36 cellular contexts compared by ENCODE assay signal in the genomic region with DNA sequence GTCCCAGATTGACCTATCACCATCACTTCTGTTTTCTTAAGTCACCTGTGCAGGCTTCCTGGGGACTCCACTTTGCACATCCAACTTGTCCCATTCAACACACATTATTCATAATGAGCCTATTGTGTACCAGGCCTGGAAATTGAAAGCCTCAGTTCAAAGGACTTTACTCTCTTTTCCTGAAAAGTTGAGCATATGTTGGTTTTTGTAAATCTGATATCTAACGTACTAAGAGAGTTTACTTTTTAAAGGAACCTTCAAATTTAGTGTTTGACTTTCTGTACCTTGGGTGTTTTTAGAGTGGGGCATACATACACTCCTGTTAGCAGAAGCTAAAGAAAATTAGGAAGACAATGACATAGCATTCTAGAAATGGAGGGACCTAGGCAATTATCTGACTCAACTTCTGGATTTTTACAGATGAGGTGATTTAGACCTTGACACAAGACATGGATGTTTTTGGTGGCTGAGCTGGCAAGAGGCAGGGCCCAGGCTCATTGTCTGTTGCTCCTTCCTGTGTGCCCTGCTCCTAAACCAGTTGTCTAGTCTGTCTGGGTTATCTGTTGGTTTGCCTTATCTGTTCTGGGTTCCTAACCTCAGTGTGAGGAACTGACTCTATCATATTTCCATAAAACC.
"Had no signal": no experiment of that assay in that cellular context is flagged by ENCODE, and none has a peak within 500 bp of the region (broad histone marks: within the 10 kb centered on the region; RNA-seq: fewer than 3 reads in every experiment).

No MANE protein-coding gene starts in this region.

- ATAC-seq: activated CD4-positive, alpha-beta T cell treated with anti-CD3 and anti-CD28 coated beads for 36 hours; activated CD4-positive, CD25-positive, alpha-beta regulatory T cell treated with anti-CD3 and anti-CD28 coated beads, Interleukin-2, amount 50 U/mL, for 24 hours; activated CD8-positive, alpha-beta memory T cell treated with anti-CD3 and anti-CD28 coated beads, Interleukin-2, amount 10 ng/mL, durations not matched to agents 7 days and 5 days; activated CD8-positive, alpha-beta T cell treated with anti-CD3 and anti-CD28 coated beads, Interleukin-2, amount 10 ng/mL, durations not matched to agents 7 days and 5 days; activated naive CD8-positive, alpha-beta T cell treated with anti-CD3 and anti-CD28 coated beads, Interleukin-2, amount 50 U/mL, for 24 hours; body of pancreas; WTC11 had no signal

- H3K9me3 Mint-ChIP-seq: activated CD4-positive, alpha-beta memory T cell treated with anti-CD3 and anti-CD28 coated beads, Interleukin-2, amount 10 ng/mL, durations not matched to agents 7 days and 5 days; activated CD4-positive, alpha-beta T cell treated with anti-CD3 and anti-CD28 coated beads, Interleukin-2, amount 10 ng/mL, durations not matched to agents 7 days and 5 days; activated naive CD4-positive, alpha-beta T cell treated with anti-CD3 and anti-CD28 coated beads, Interleukin-2, amount 10 ng/mL, durations not matched to agents 7 days and 5 days; activated naive CD4-positive, alpha-beta T cell treated with anti-CD3 and anti-CD28 coated beads, Interleukin-2, amount 50 U/mL, for 24 hours; activated naive CD8-positive, alpha-beta T cell treated with anti-CD3 and anti-CD28 coated beads, Interleukin-2, amount 10 ng/mL, durations not matched to agents 7 days and 5 days; activated naive CD8-positive, alpha-beta T cell treated with anti-CD3 and anti-CD28 coated beads, Interleukin-2, amount 50 U/mL, for 24 hours; activated T-cell treated with anti-CD3 and anti-CD28 coated beads, Interleukin-2, amount 50 U/mL, for 24 hours; activated T-helper 2 cell treated with anti-CD3 and anti-CD28 coated beads, Interferon-gamma antibody, Interleukin-2, Interleukin-4, amounts not matched to agents 10 μg/mL and 5 μg/mL and 100 μg/mL, durations not matched to agents 14 hours and 24 hours and 36 hours; T-helper 1 cell treated with Interleukin-12 subunit alpha and Interleukin-12 subunit beta and Interleukin-4 antibody, amounts not matched to agents 30 μg/mL and 1 μg/mL, for 36 hours; T-helper 2 cell treated with Interferon-gamma antibody and Interleukin-4, amounts not matched to agents 5 μg/mL and 100 μg/mL, for 36 hours; WTC11 had no signal

- H3K36me3 Mint-ChIP-seq: activated CD8-positive, alpha-beta memory T cell treated with anti-CD3 and anti-CD28 coated beads, Interleukin-2, amount 10 ng/mL, durations not matched to agents 7 days and 5 days; activated naive CD4-positive, alpha-beta T cell treated with anti-CD3 and anti-CD28 coated beads, Interleukin-2, amount 10 ng/mL, durations not matched to agents 7 days and 5 days; activated naive CD4-positive, alpha-beta T cell treated with anti-CD3 and anti-CD28 coated beads, Interleukin-2, amount 50 U/mL, for 24 hours; activated naive CD8-positive, alpha-beta T cell; activated naive CD8-positive, alpha-beta T cell treated with anti-CD3 and anti-CD28 coated beads, Interleukin-2, amount 10 ng/mL, durations not matched to agents 7 days and 5 days; WTC11 had no signal

- H3K27me3 ChIP-seq: body of pancreas, brain microvascular endothelial cell, breast epithelium had no signal

- H3K27ac Mint-ChIP-seq: activated CD4-positive, alpha-beta memory T cell treated with anti-CD3 and anti-CD28 coated beads, Interleukin-2, amount 10 ng/mL, durations not matched to agents 7 days and 5 days; activated CD4-positive, alpha-beta T cell treated with anti-CD3 and anti-CD28 coated beads for 36 hours; activated CD4-positive, alpha-beta T cell treated with anti-CD3 and anti-CD28 coated beads, Interleukin-2, amount 10 ng/mL, durations not matched to agents 7 days and 5 days; activated CD8-positive, alpha-beta memory T cell treated with anti-CD3 and anti-CD28 coated beads, Interleukin-2, amount 10 ng/mL, durations not matched to agents 7 days and 5 days; activated CD8-positive, alpha-beta T cell treated with anti-CD3 and anti-CD28 coated beads, Interleukin-2, amount 10 ng/mL, durations not matched to agents 7 days and 5 days; activated naive CD4-positive, alpha-beta T cell treated with anti-CD3 and anti-CD28 coated beads, Interleukin-2, amount 10 ng/mL, durations not matched to agents 7 days and 5 days; activated naive CD4-positive, alpha-beta T cell treated with anti-CD3 and anti-CD28 coated beads, Interleukin-2, amount 50 U/mL, for 24 hours; activated naive CD8-positive, alpha-beta T cell; activated naive CD8-positive, alpha-beta T cell treated with anti-CD3 and anti-CD28 coated beads, Interleukin-2, amount 10 ng/mL, durations not matched to agents 7 days and 5 days; activated naive CD8-positive, alpha-beta T cell treated with anti-CD3 and anti-CD28 coated beads, Interleukin-2, amount 50 U/mL, for 24 hours; activated T-cell treated with anti-CD3 and anti-CD28 coated beads, Interleukin-2, amount 50 U/mL, for 24 hours; activated T-helper 2 cell treated with anti-CD3 and anti-CD28 coated beads, Interferon-gamma antibody, Interleukin-2, Interleukin-4, amounts not matched to agents 10 μg/mL and 5 μg/mL and 100 μg/mL, durations not matched to agents 14 hours and 24 hours and 36 hours; T-helper 1 cell treated with Interleukin-12 subunit alpha and Interleukin-12 subunit beta and Interleukin-4 antibody, amounts not matched to agents 30 μg/mL and 1 μg/mL, for 36 hours; T-helper 2 cell treated with Interferon-gamma antibody and Interleukin-4, amounts not matched to agents 5 μg/mL and 100 μg/mL, for 36 hours; WTC11 had no signal

- H3K4me3 ChIP-seq: body of pancreas, breast epithelium had no signal

- H3K4me3 Mint-ChIP-seq: activated CD4-positive, alpha-beta memory T cell treated with anti-CD3 and anti-CD28 coated beads, Interleukin-2, amount 10 ng/mL, durations not matched to agents 7 days and 5 days; activated CD4-positive, alpha-beta T cell treated with anti-CD3 and anti-CD28 coated beads for 36 hours; activated CD4-positive, alpha-beta T cell treated with anti-CD3 and anti-CD28 coated beads, Interleukin-2, amount 10 ng/mL, durations not matched to agents 7 days and 5 days; activated CD8-positive, alpha-beta memory T cell treated with anti-CD3 and anti-CD28 coated beads, Interleukin-2, amount 10 ng/mL, durations not matched to agents 7 days and 5 days; activated CD8-positive, alpha-beta T cell treated with anti-CD3 and anti-CD28 coated beads, Interleukin-2, amount 10 ng/mL, durations not matched to agents 7 days and 5 days; activated naive CD4-positive, alpha-beta T cell treated with anti-CD3 and anti-CD28 coated beads, Interleukin-2, amount 10 ng/mL, durations not matched to agents 7 days and 5 days; activated naive CD4-positive, alpha-beta T cell treated with anti-CD3 and anti-CD28 coated beads, Interleukin-2, amount 50 U/mL, for 24 hours; activated naive CD8-positive, alpha-beta T cell; activated naive CD8-positive, alpha-beta T cell treated with anti-CD3 and anti-CD28 coated beads, Interleukin-2, amount 10 ng/mL, durations not matched to agents 7 days and 5 days; activated naive CD8-positive, alpha-beta T cell treated with anti-CD3 and anti-CD28 coated beads, Interleukin-2, amount 50 U/mL, for 24 hours; activated T-cell treated with anti-CD3 and anti-CD28 coated beads, Interleukin-2, amount 50 U/mL, for 24 hours; T-helper 1 cell treated with Interleukin-12 subunit alpha and Interleukin-12 subunit beta and Interleukin-4 antibody, amounts not matched to agents 30 μg/mL and 1 μg/mL, for 36 hours; T-helper 2 cell treated with Interferon-gamma antibody and Interleukin-4, amounts not matched to agents 5 μg/mL and 100 μg/mL, for 36 hours; WTC11 had no signal

- DNase-seq: activated CD4-positive, alpha-beta memory T cell treated with anti-CD3 and anti-CD28 coated beads, Interleukin-2, amount 10 ng/mL, durations not matched to agents 7 days and 5 days; activated CD4-positive, alpha-beta T cell treated with anti-CD3 and anti-CD28 coated beads for 1 hour; activated CD4-positive, alpha-beta T cell treated with anti-CD3 and anti-CD28 coated beads for 36 hours; activated CD4-positive, alpha-beta T cell treated with anti-CD3 and anti-CD28 coated beads for 48 hours; activated CD4-positive, alpha-beta T cell treated with anti-CD3 and anti-CD28 coated beads, Interleukin-2, amount 10 ng/mL, durations not matched to agents 7 days and 5 days; activated CD4-positive, alpha-beta T cell treated with anti-CD3 and anti-CD28 coated beads, Interleukin-2, amount 50 U/mL, for 48 hours; activated CD4-positive, CD25-positive, alpha-beta regulatory T cell; activated CD8-positive, alpha-beta memory T cell treated with anti-CD3 and anti-CD28 coated beads for 24 hours; activated CD8-positive, alpha-beta memory T cell treated with anti-CD3 and anti-CD28 coated beads, Interleukin-2, amount 10 ng/mL, durations not matched to agents 7 days and 5 days; activated CD8-positive, alpha-beta memory T cell treated with anti-CD3 and anti-CD28 coated beads, Interleukin-2, amount 50 U/mL, for 48 hours; activated CD8-positive, alpha-beta T cell treated with anti-CD3 and anti-CD28 coated beads, Interleukin-2, amount 10 ng/mL, durations not matched to agents 7 days and 5 days; activated effector memory CD4-positive, alpha-beta T cell treated with Interleukin-2 at 50 U/mL for 16 hours; activated gamma-delta T cell; activated naive CD4-positive, alpha-beta T cell treated with anti-CD3 and anti-CD28 coated beads, Interleukin-2, amount 10 ng/mL, durations not matched to agents 7 days and 5 days; activated naive CD4-positive, alpha-beta T cell treated with Interleukin-2 at 50 U/mL for 16 hours; activated naive CD8-positive, alpha-beta T cell treated with anti-CD3 and anti-CD28 coated beads, Interleukin-2, amount 10 ng/mL, durations not matched to agents 7 days and 5 days; activated naive CD8-positive, alpha-beta T cell treated with anti-CD3 and anti-CD28 coated beads, Interleukin-2, amount 50 U/mL, for 24 hours; activated T-cell treated with anti-CD3 and anti-CD28 coated beads, Interleukin-2, amount 50 U/mL, for 24 hours; activated T-cell treated with anti-CD3 and anti-CD28 coated beads, Interleukin-2, amount 50 U/mL, for 48 hours; amygdala; anterior cingulate cortex; body of pancreas; brain microvascular endothelial cell; central memory CD4-positive, alpha-beta T cell; T-helper 1 cell; T-helper 2 cell; T-helper 9 cell; WERI-Rb-1 had no signal

- H3K4me1 ChIP-seq: body of pancreas, breast epithelium had no signal

- H3K4me1 Mint-ChIP-seq: activated CD4-positive, alpha-beta memory T cell treated with anti-CD3 and anti-CD28 coated beads, Interleukin-2, amount 10 ng/mL, durations not matched to agents 7 days and 5 days; activated CD4-positive, alpha-beta T cell treated with anti-CD3 and anti-CD28 coated beads for 36 hours; activated CD4-positive, alpha-beta T cell treated with anti-CD3 and anti-CD28 coated beads, Interleukin-2, amount 10 ng/mL, durations not matched to agents 7 days and 5 days; activated CD8-positive, alpha-beta memory T cell treated with anti-CD3 and anti-CD28 coated beads, Interleukin-2, amount 10 ng/mL, durations not matched to agents 7 days and 5 days; activated naive CD4-positive, alpha-beta T cell treated with anti-CD3 and anti-CD28 coated beads, Interleukin-2, amount 10 ng/mL, durations not matched to agents 7 days and 5 days; activated naive CD4-positive, alpha-beta T cell treated with anti-CD3 and anti-CD28 coated beads, Interleukin-2, amount 50 U/mL, for 24 hours; activated naive CD8-positive, alpha-beta T cell treated with anti-CD3 and anti-CD28 coated beads, Interleukin-2, amount 10 ng/mL, durations not matched to agents 7 days and 5 days; activated naive CD8-positive, alpha-beta T cell treated with anti-CD3 and anti-CD28 coated beads, Interleukin-2, amount 50 U/mL, for 24 hours had no signal

- H3K9me3 ChIP-seq: body of pancreas had no signal

- H3K36me3 ChIP-seq: brain microvascular endothelial cell, breast epithelium, WERI-Rb-1 had no signal

- H3K27me3 Mint-ChIP-seq: activated CD4-positive, alpha-beta memory T cell treated with anti-CD3 and anti-CD28 coated beads, Interleukin-2, amount 10 ng/mL, durations not matched to agents 7 days and 5 days; activated CD4-positive, alpha-beta T cell treated with anti-CD3 and anti-CD28 coated beads for 36 hours; activated CD4-positive, alpha-beta T cell treated with anti-CD3 and anti-CD28 coated beads, Interleukin-2, amount 10 ng/mL, durations not matched to agents 7 days and 5 days; activated naive CD4-positive, alpha-beta T cell treated with anti-CD3 and anti-CD28 coated beads, Interleukin-2, amount 10 ng/mL, durations not matched to agents 7 days and 5 days; activated naive CD4-positive, alpha-beta T cell treated with anti-CD3 and anti-CD28 coated beads, Interleukin-2, amount 50 U/mL, for 24 hours; activated naive CD8-positive, alpha-beta T cell; activated T-cell treated with anti-CD3 and anti-CD28 coated beads, Interleukin-2, amount 50 U/mL, for 24 hours had no signal

- H3K27ac ChIP-seq: body of pancreas, brain microvascular endothelial cell, breast epithelium, WERI-Rb-1 had no signal
